17 cellular contexts compared by ENCODE assay signal in genomic region chr18:515156-515815, GRCh38. TPM values are rescaled to one million over a fixed set of nuclear protein-coding genes. Genes with fewer than 3 reads are reported as not detected.
DNase-seq lines count a peak whose midpoint lies in the region; ATAC-seq, FAIRE-seq and TF ChIP-seq lines count a peak whose summit lies in the region.
"Had no signal": no experiment of that assay in that cellular context is flagged by ENCODE, and none has a peak within 500 bp of the region (broad histone marks: within the 10 kb centered on the region; RNA-seq: fewer than 3 reads in every experiment).

No MANE protein-coding gene starts in this region.

- no peaks in the 10 kb centered on the region for H3K27me3 ChIP-seq in SJSA1 (replicated peaks)
- no peaks in the 10 kb centered on the region for H3K27me3 ChIP-seq in endothelial cell of umbilical vein (ENCODE audit: control insufficient read depth in 2 of 2, insufficient read depth in 2 of 2, low read length in 2 of 2)
- H3K27me3 ChIP-seq in testis, result no peaks in the 10 kb centered on the region
- H3K27me3 ChIP-seq: BE2C had no signal

- peak overlapping the region; percentile 92 for H3K4me2 ChIP-seq in endothelial cell of umbilical vein (ENCODE audit: insufficient read depth, low read length)

- no peaks in the 10 kb centered on the region for H4K20me1 ChIP-seq in endothelial cell of umbilical vein (replicated peaks; ENCODE audit: control insufficient read depth, extremely low read depth, insufficient read depth, low read length)

- H2AFZ ChIP-seq in endothelial cell of umbilical vein (ENCODE audit: low read depth, low read length), result peak overlapping the region; percentile 62

- intact Hi-C loops in endothelial cell of umbilical vein (cut with micrococcal nuclease), result loop anchor here (5.0 kb wide), 1 partner anchor 248 kb away; the partner anchor contains the start of gene THOC1
- intact Hi-C loops in testis (cut with DNase I; ENCODE audit: low total_unique reads), result no loop called here

- H3K36me3 ChIP-seq in SJSA1, result no peaks in the 10 kb centered on the region
- H3K36me3 ChIP-seq in endothelial cell of umbilical vein (ENCODE audit: control insufficient read depth in 2 of 2, extremely low read depth in 1 of 2, insufficient read depth in 2 of 2, low read length in 2 of 2), result no peaks in the 10 kb centered on the region
- no peaks in the 10 kb centered on the region for H3K36me3 ChIP-seq in testis (ENCODE audit: low read depth, missing control alignments)
- H3K36me3 ChIP-seq: BE2C had no signal

- CTCF ChIA-PET in endothelial cell of umbilical vein (lab: Charles Lee), result interaction anchor here (1.6 kb wide), 1 partner anchor 12 kb away, joined by 3 read pairs; no protein-coding TSS in a partner anchor
- CTCF ChIA-PET in RWPE1 (lab: Yijun Ruan, JAX), result interaction anchor here (0.6 kb wide), 1 partner anchor 123 kb away, joined by 3 read pairs; no protein-coding TSS in a partner anchor

- H3K9ac ChIP-seq in endothelial cell of umbilical vein (replicated peaks; ENCODE audit: extremely low read depth, insufficient read depth, low read length), result peak overlapping the region; percentile 38

- peak; percentile 14 for TF ChIP-seq CTCF in GM10266 (IDR thresholded peaks at IDR 0.05; ENCODE audit: control insufficient read depth, insufficient read depth, low read depth, missing control alignments)
- TF ChIP-seq CTCF in endothelial cell of umbilical vein (IDR thresholded peaks at IDR 0.05; ENCODE audit: extremely low read depth in 1 of 2, insufficient read depth in 1 of 2, low read depth in 1 of 2, low read length in 2 of 2), result no peak
- no peak for TF ChIP-seq CTCF in testis (IDR thresholded peaks at IDR 0.05)
- no peak for TF ChIP-seq CTCF in RWPE1 (conservative IDR thresholded peaks at IDR 0.05; ENCODE audit: low read depth)

- H3K4me1 ChIP-seq in SJSA1 (replicated peaks) (peaks cover 37% of the 10 kb centered on the region), endothelial cell of umbilical vein (ENCODE audit: control insufficient read depth, extremely low read depth, insufficient read depth, low read length) (peaks cover 35% of the 10 kb centered on the region), testis (no peaks in the 10 kb centered on the region)
- H3K4me1 ChIP-seq: BE2C had no signal

- no peaks in the 10 kb centered on the region for H3K79me2 ChIP-seq in endothelial cell of umbilical vein (ENCODE audit: control insufficient read depth, insufficient read depth, low read length)

- WGBS in testis, 2 donors, result 64 to 65% methylated on average over 26 to 42 of the region's 44 CpGs

- no TSS peak for BruUV-seq in endothelial cell of umbilical vein (replicated peaks; lab: Mats Ljungman, UMichigan)

- dilution Hi-C loops in endothelial cell of umbilical vein (cut with MboI; ENCODE audit: extremely low pct_ligation_motif_present, low sequenced_read_pairs), result no loop called here

- FAIRE-seq in endothelial cell of umbilical vein (lab: Jason Lieb, UNC), result peak; percentile 40
- FAIRE-seq: GM18507, RCC 7860 had no signal

- H3K4me3 ChIP-seq in SJSA1 (no peak overlapping the region), endothelial cell of umbilical vein (replicated peaks in 1 of 3; ENCODE audit: insufficient read depth in 1 of 3, low read depth in 1 of 3, low read length in 3 of 3) (peak overlapping the region in 1 of 3 experiments; percentile 23), testis (peak overlapping the region; percentile 16 to 34)

- DNase-seq in GM10266 (ENCODE audit: extremely low spot score), result no peak
- no peak for DNase-seq in SJSA1 (ENCODE audit: low read depth in 1 of 2, low spot score in 2 of 2)
- DNase-seq in endothelial cell of umbilical vein (ENCODE audit: low read depth, low spot score), result no peak
- no peak for DNase-seq in testis
- DNase-seq in RWPE1 (ENCODE audit: low spot score), result no peak
- DNase-seq: BE2C, GOT3, Kasumi-1, NCI-H1417, NCI-H1930, NCI-H2171 treated with DMSO at 0.1 percent for 48 hours, NCI-H510A, SIG-M5 had no signal

- no peaks in the 10 kb centered on the region for H3K9me1 ChIP-seq in endothelial cell of umbilical vein (replicated peaks; ENCODE audit: control insufficient read depth, extremely low read depth, insufficient read depth, low read length)

- H3K27ac ChIP-seq in SJSA1 (peak overlapping the region; percentile 69), endothelial cell of umbilical vein (ENCODE audit: insufficient read depth, low read depth, low read length) (peak overlapping the region; percentile 82), testis (no peak overlapping the region), RWPE1 (no peak overlapping the region)

- ATAC-seq in GM19035 (IDR thresholded peaks at IDR 0.05; ENCODE audit: unreplicated experiment), result no peak
- no peak for ATAC-seq in GM18498 (IDR thresholded peaks at IDR 0.05; ENCODE audit: unreplicated experiment)

- no peaks in the 10 kb centered on the region for H3K9me3 ChIP-seq in SJSA1 (replicated peaks)
- H3K9me3 ChIP-seq in endothelial cell of umbilical vein (replicated peaks; ENCODE audit: control insufficient read depth, insufficient read depth, low read length), result no peaks in the 10 kb centered on the region
- no peaks in the 10 kb centered on the region for H3K9me3 ChIP-seq in testis
- H3K9me3 ChIP-seq: BE2C had no signal

- no peak for TF ChIP-seq POLR2A in endothelial cell of umbilical vein (IDR thresholded peaks at IDR 0.05; ENCODE audit: low read depth, low read length)
- no peak for TF ChIP-seq POLR2A in testis (IDR thresholded peaks at IDR 0.05)

- POLR2A ChIA-PET in endothelial cell of umbilical vein (lab: Charles Lee) (no interaction called here), RWPE1 (lab: Yijun Ruan, JAX; ENCODE audit: low non-redundant PET) (no interaction called here)

TF ChIP-seq in endothelial cell of umbilical vein, 7 proteins besides CTCF, POLR2A, EP300 and RAD21:
- no peak for TF ChIP-seq MAX (IDR thresholded peaks at IDR 0.05; ENCODE audit: insufficient read depth, insufficient read length)
- no peak for TF ChIP-seq EZH2 (IDR thresholded peaks at IDR 0.05; ENCODE audit: borderline replicate concordance, low read depth, low read length, severe bottlenecking)
- no peak for TF ChIP-seq JUN (IDR thresholded peaks at IDR 0.05; ENCODE audit: borderline replicate concordance, insufficient read depth, insufficient read length, low read depth)
- TF ChIP-seq MYC (IDR thresholded peaks at IDR 0.05; ENCODE audit: low read depth, low read length), result no peak
- TF ChIP-seq POLR2AphosphoS5 (IDR thresholded peaks at IDR 0.05; ENCODE audit: insufficient read depth, low read depth, low read length), result no peak
- TF ChIP-seq GATA2 (IDR thresholded peaks at IDR 0.05; ENCODE audit: insufficient read depth, insufficient read length, low read depth, low read length), result no peak
- no peak for TF ChIP-seq FOS (IDR thresholded peaks at IDR 0.05; ENCODE audit: borderline replicate concordance, insufficient read depth, low read length)

RNA-seq across cellular contexts. Expression of gene COLEC12, which starts 14.8 kb away (rescaled TPM):
- total RNA-seq in SJSA1 (2014; rRNA removed; shearing (Covaris generic)), result 58.8 and 111 TPM in 2 replicates
- 13.8 and 17.1 TPM in 2 replicates for total RNA-seq in endothelial cell of umbilical vein
- polyA plus RNA-seq in endothelial cell of umbilical vein, result 7.6 and 8.0 TPM in 2 replicates
- polyA plus RNA-seq in endothelial cell of umbilical vein (2011; cell fraction: cytosol; rRNA removed), result 6.0 and 7.4 TPM in 2 replicates
- polyA plus RNA-seq in endothelial cell of umbilical vein (2011; cell fraction: nucleus; rRNA removed), result 8.7 and 11.4 TPM in 2 replicates
- 6.0 and 8.4 TPM in 2 replicates for polyA plus RNA-seq in endothelial cell of umbilical vein (2012)
- polyA minus RNA-seq in endothelial cell of umbilical vein, result 6.6 and 8.5 TPM in 2 replicates
- not detected for polyA minus RNA-seq in endothelial cell of umbilical vein (2011; cell fraction: cytosol; rRNA and poly(A)+ RNA removed)
- 6.1 and 7.1 TPM in 2 replicates for polyA minus RNA-seq in endothelial cell of umbilical vein (2011; cell fraction: nucleus; rRNA and poly(A)+ RNA removed)
- 1 to 10 TPM; 4.5 to 8.1 TPM for total RNA-seq in testis
- polyA plus RNA-seq in testis (ENCODE audit: insufficient read depth, low read depth, low replicate concordance), result 10.4 TPM

Comparison
In these comparisons a context has a peak if more than half of its experiments do, and no peak if none do; other contexts are left out.
1. H3K27ac ChIP-seq: peak in SJSA1 (single experiment) and endothelial cell of umbilical vein (single experiment); none in testis (0 of 2) and RWPE1 (single experiment).